Comparison of ENCODE assay signal across 19 cellular contexts in the genomic region with DNA sequence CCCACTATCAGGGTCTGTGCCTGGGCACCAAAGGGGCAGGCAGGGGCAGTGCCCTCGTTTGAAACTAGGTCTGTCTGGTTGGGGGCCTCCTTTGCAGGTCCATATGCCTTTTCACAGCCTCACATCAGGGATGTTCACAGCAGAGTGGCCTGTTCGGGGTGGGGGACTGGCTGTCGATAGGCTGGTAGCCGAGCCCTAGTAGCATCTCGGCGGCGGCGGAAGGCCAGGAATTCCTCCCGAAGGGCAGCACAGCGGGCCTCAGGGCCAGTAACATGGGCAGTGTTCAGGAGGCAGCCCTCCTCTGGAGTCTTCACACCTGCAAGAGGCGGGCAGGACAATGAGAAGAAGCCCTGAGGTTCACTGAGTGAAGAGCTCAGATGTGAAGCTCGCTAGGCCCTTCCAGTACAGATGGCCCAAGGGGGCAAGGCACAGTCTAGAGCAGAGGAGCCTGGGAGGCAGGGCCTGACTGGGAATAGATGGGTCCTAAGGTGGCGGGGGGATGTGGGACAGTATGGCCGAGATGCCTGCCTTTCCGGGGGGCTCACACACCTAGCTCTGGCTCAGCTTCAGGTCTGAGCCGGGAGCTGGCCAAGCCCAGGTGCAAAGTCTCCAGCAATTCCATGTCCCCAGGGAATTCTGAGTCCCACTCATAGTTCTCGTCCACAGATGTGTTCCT. TPM values are rescaled to one million over a fixed set of nuclear protein-coding genes. Genes with fewer than 3 reads are reported as not detected.
A peak's percentile ranks its signal among the peaks of the same experiment; 100 is the strongest.
DNase-seq lines count a peak whose midpoint lies in the region; ATAC-seq and TF ChIP-seq lines count a peak whose summit lies in the region.
"Had no signal": no experiment of that assay in that cellular context is flagged by ENCODE, and none has a peak within 500 bp of the region (broad histone marks: within the 10 kb centered on the region; RNA-seq: fewer than 3 reads in every experiment).

No MANE protein-coding gene starts in this region.

- no peak for ATAC-seq in CD4-positive, alpha-beta T cell (ENCODE audit: poor library complexity)
- no peak for ATAC-seq in HG03342 (IDR thresholded peaks at IDR 0.05; ENCODE audit: unreplicated experiment)
- no peak for ATAC-seq in GM18861 (IDR thresholded peaks at IDR 0.05; ENCODE audit: unreplicated experiment)

- CTCF ChIA-PET in CD4-positive, alpha-beta T cell (lab: Charles Lee): no interaction called here

- WGBS in endodermal cell (ENCODE audit: insufficient coverage in 1 of 2, insufficient read length in 1 of 2), 2 experiments: 90 to 96% methylated on average over 14 to 17 of the region's 17 CpGs

- H3K36me3 ChIP-seq in H7 (replicated peaks; ENCODE audit: control insufficient read depth, insufficient read depth, low read length): peaks cover 6% of the 10 kb centered on the region
- H3K36me3 ChIP-seq in endodermal cell (ENCODE audit: control insufficient read depth, insufficient read depth, low read length): no peaks in the 10 kb centered on the region
- no peaks in the 10 kb centered on the region for H3K36me3 ChIP-seq in vagina

- TF ChIP-seq POLR2A in vagina (IDR thresholded peaks at IDR 0.05): no peak

- H3K27ac ChIP-seq in CD4-positive, alpha-beta T cell (ENCODE audit: low read depth, low read length): no peak overlapping the region
- no peak overlapping the region for H3K27ac ChIP-seq in endodermal cell (ENCODE audit: low read depth, low read length)
- no peak overlapping the region for H3K27ac ChIP-seq in vagina
- H3K27ac ChIP-seq: KMS-11, PC-9 had no signal

- intact Hi-C loops in CD4-positive, alpha-beta T cell (cut with DNase I, micrococcal nuclease): loop anchor here (5.0 to 10.0 kb wide), 5 partner anchors 73 to 357 kb away; a partner anchor contains a TSS
- intact Hi-C loops in vagina (cut with DNase I): loop anchor here (5.0 to 10.0 kb wide), 2 partner anchors 70 to 167 kb away; a partner anchor contains a TSS

- no peaks in the 10 kb centered on the region for H3K9me3 Mint-ChIP-seq in CD4-positive, alpha-beta T cell
- no peaks in the 10 kb centered on the region for H3K9me3 Mint-ChIP-seq in endodermal cell
- H3K9me3 Mint-ChIP-seq in nephron: no peaks in the 10 kb centered on the region
- H3K9me3 Mint-ChIP-seq: H9 had no signal

- POLR2A ChIA-PET in CD4-positive, alpha-beta T cell (lab: Charles Lee): interaction anchor here (0.6 kb wide), 1 partner anchor 28 kb away, joined by 4 read pairs; no protein-coding TSS in a partner anchor

- H3K4me1 ChIP-seq in endodermal cell (ENCODE audit: control insufficient read depth, insufficient read depth, low read length) (peaks cover 6% of the 10 kb centered on the region), vagina (peaks cover 34% of the 10 kb centered on the region)

- peak overlapping the region; percentile 94 for H3K4me3 Mint-ChIP-seq in CD4-positive, alpha-beta T cell
- H3K4me3 Mint-ChIP-seq in endodermal cell: no peak overlapping the region
- H3K4me3 Mint-ChIP-seq in nephron: peak overlapping the region; percentile 97
- H3K4me3 Mint-ChIP-seq: H9 had no signal

- H3K36me3 Mint-ChIP-seq in CD4-positive, alpha-beta T cell (ENCODE audit: low read depth): peaks cover 29% of the 10 kb centered on the region
- H3K36me3 Mint-ChIP-seq in endodermal cell (ENCODE audit: low read depth): peaks cover 2% of the 10 kb centered on the region
- H3K36me3 Mint-ChIP-seq in nephron (ENCODE audit: low read depth): peaks cover 22% of the 10 kb centered on the region

- H3K9me3 ChIP-seq in CD4-positive, alpha-beta T cell (ENCODE audit: control insufficient read depth, low read length): no peaks in the 10 kb centered on the region
- no peaks in the 10 kb centered on the region for H3K9me3 ChIP-seq in endodermal cell (ENCODE audit: control insufficient read depth, low read length)
- H3K9me3 ChIP-seq in vagina: no peaks in the 10 kb centered on the region

- H3K4me3 ChIP-seq in H7 (ENCODE audit: insufficient read depth, low read depth, low read length) (no peak overlapping the region), endodermal cell (ENCODE audit: low read length) (no peak overlapping the region), vagina (no peak overlapping the region)
- H3K4me3 ChIP-seq: PC-9 had no signal

- peak overlapping the region; percentile 94 for H3K27ac Mint-ChIP-seq in CD4-positive, alpha-beta T cell
- H3K27ac Mint-ChIP-seq in endodermal cell: no peak overlapping the region
- no peak overlapping the region for H3K27ac Mint-ChIP-seq in nephron
- H3K27ac Mint-ChIP-seq: H9 had no signal

- no peaks in the 10 kb centered on the region for H3K27me3 ChIP-seq in CD4-positive, alpha-beta T cell (ENCODE audit: control insufficient read depth, insufficient read depth, low read length)
- H3K27me3 ChIP-seq in H7 (ENCODE audit: control insufficient read depth, insufficient read depth, low read length): peaks cover 8% of the 10 kb centered on the region
- H3K27me3 ChIP-seq in endodermal cell (ENCODE audit: control insufficient read depth, insufficient read depth, low read length, poor library complexity, severe bottlenecking): no peaks in the 10 kb centered on the region
- H3K27me3 ChIP-seq in vagina: no peaks in the 10 kb centered on the region

- DNase-seq in CD4-positive, alpha-beta T cell: no peak
- DNase-seq in H7: peak; percentile 14
- peak; percentile 38 for DNase-seq in endodermal cell
- no peak for DNase-seq in NCI-H446 (lab: John Stamatoyannopoulos, UW)
- no peak for DNase-seq in vagina (ENCODE audit: extremely low spot score in 2 of 2)
- DNase-seq: DMS 273 treated with DMSO at 0.1 percent for 48 hours, H9, NCI-H1105 treated with DMSO at 0.1 percent for 48 hours, NCI-H1930, NCI-H526 treated with DMSO at 0.1 percent for 48 hours, PC-9 had no signal

- no peaks in the 10 kb centered on the region for H3K27me3 Mint-ChIP-seq in CD4-positive, alpha-beta T cell
- H3K27me3 Mint-ChIP-seq in endodermal cell (ENCODE audit: insufficient read depth) (peaks cover 12% of the 10 kb centered on the region), nephron (ENCODE audit: low read depth) (no peaks in the 10 kb centered on the region)

- H3K9ac ChIP-seq in endodermal cell (ENCODE audit: extremely low read depth, low read length, poor library complexity, severe bottlenecking): no peak overlapping the region
- H3K9ac ChIP-seq: KMS-11 had no signal

- peaks cover 24% of the 10 kb centered on the region for H3K4me1 Mint-ChIP-seq in CD4-positive, alpha-beta T cell (ENCODE audit: low read depth)
- peaks cover 34% of the 10 kb centered on the region for H3K4me1 Mint-ChIP-seq in endodermal cell
- peaks cover 38% of the 10 kb centered on the region for H3K4me1 Mint-ChIP-seq in nephron

- TF ChIP-seq CTCF in CD4-positive, alpha-beta T cell (IDR thresholded peaks at IDR 0.05): no peak
- TF ChIP-seq CTCF in endodermal cell (conservative IDR thresholded peaks at IDR 0.05): no peak
- no peak for TF ChIP-seq CTCF in nephron (IDR thresholded peaks at IDR 0.05; ENCODE audit: unreplicated experiment in 3 of 3)
- no peak for TF ChIP-seq CTCF in vagina (IDR thresholded peaks at IDR 0.05)

RNA-seq across cellular contexts. Expression of a gene that starts 2.0 kb away (rescaled TPM):
- 100 to 1,000 TPM; 301 to 311 TPM for total RNA-seq in CD4-positive, alpha-beta T cell
- total RNA-seq in H7 (2014; rRNA removed; shearing (Covaris generic)): 242 and 387 TPM in 2 replicates
- total RNA-seq in endodermal cell: 100 to 1,000 TPM; 136 to 221 TPM
- 141 TPM for polyA plus RNA-seq in endodermal cell (2013, experiment 1 of 2)
- 179 TPM for polyA plus RNA-seq in endodermal cell (2013, experiment 2 of 2)
- 290 TPM for total RNA-seq in vagina

RNA-seq across cellular contexts. Expression of a gene that starts 18.1 kb away (rescaled TPM):
- total RNA-seq in CD4-positive, alpha-beta T cell: not detected
- total RNA-seq in H7 (2014; rRNA removed; shearing (Covaris generic)): 4.4 and 6.1 TPM in 2 replicates
- total RNA-seq in endodermal cell (1 to 10 TPM; 7.5 to 9.2 TPM), vagina (5.6 TPM)
- 34.7 TPM for polyA plus RNA-seq in endodermal cell (2013, experiment 1 of 2)
- polyA plus RNA-seq in endodermal cell (2013, experiment 2 of 2): 30.4 TPM
- total RNA-seq: HepG2 had no signal
- polyA plus RNA-seq: BJ had no signal

RNA-seq across cellular contexts. Expression of a gene that starts 26.7 kb away (rescaled TPM):
- not detected for total RNA-seq in CD4-positive, alpha-beta T cell
- not detected in 2 replicates for total RNA-seq in H7 (2014; rRNA removed; shearing (Covaris generic))
- not detected for total RNA-seq in endodermal cell
- polyA plus RNA-seq in endodermal cell (2013, experiment 1 of 2): not detected
- not detected for polyA plus RNA-seq in endodermal cell (2013, experiment 2 of 2)
- total RNA-seq in vagina: not detected
- total RNA-seq: Daoy, H9, HepG2, MCF 10A had no signal
- polyA plus RNA-seq: BJ had no signal

RNA-seq across cellular contexts. Expression of a gene that starts 27.4 kb away (rescaled TPM):
- total RNA-seq in CD4-positive, alpha-beta T cell: 1 to 10 TPM; 8.4 to 9.0 TPM
- 0.17 and 1.6 TPM in 2 replicates for total RNA-seq in H7 (2014; rRNA removed; shearing (Covaris generic))
- total RNA-seq in endodermal cell (under 1 TPM; 0.49 to 0.55 TPM), vagina (not detected)
- polyA plus RNA-seq in endodermal cell (2013, experiment 1 of 2): 0.96 TPM
- polyA plus RNA-seq in endodermal cell (2013, experiment 2 of 2): 0.54 TPM
- total RNA-seq: HepG2 had no signal
- polyA plus RNA-seq: HepG2 had no signal

Comparison
In these comparisons a context has a peak if more than half of its experiments do, and no peak if none do; other contexts are left out.
1. DNase-seq: peak in H7 (single experiment) and endodermal cell (single experiment); none in CD4-positive, alpha-beta T cell (0 of 10), NCI-H446 (0 of 2) and vagina (0 of 2).